In the genomic region with DNA sequence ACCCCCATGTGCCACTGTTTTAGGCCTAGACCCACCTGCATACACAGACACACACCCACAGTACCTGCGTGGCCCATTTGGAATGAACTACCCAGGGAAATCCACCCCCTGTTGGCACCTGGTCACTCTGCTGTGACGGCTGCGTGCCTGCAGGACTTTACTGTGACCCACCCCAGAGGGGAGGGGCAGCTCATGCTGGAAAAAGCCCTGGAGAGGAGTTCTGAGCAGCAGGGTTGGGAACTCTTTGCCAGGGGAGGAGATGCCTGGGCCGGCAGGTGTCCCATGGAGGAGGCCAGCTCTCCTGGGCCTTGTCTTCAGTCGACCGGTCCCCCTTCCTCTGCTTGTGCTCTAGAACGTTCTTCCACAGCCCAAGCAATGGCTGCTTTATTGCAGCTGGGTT, we compare ENCODE assay signal across 26 cellular contexts.
"Had no signal": no experiment of that assay in that cellular context is flagged by ENCODE, and none has a peak within 500 bp of the region (broad histone marks: within the 10 kb centered on the region; RNA-seq: fewer than 3 reads in every experiment).

No MANE protein-coding gene starts in this region.

- H3K4me3 Mint-ChIP-seq: activated CD4-positive, alpha-beta T cell treated with anti-CD3 and anti-CD28 coated beads, Interleukin-2, amount 10 ng/mL, durations not matched to agents 7 days and 5 days; activated CD8-positive, alpha-beta memory T cell treated with anti-CD3 and anti-CD28 coated beads, Interleukin-2, amount 10 ng/mL, durations not matched to agents 7 days and 5 days; activated CD8-positive, alpha-beta T cell treated with anti-CD3 and anti-CD28 coated beads for 36 hours; activated naive CD8-positive, alpha-beta T cell treated with anti-CD3 and anti-CD28 coated beads for 36 hours; central memory CD8-positive, alpha-beta T cell; mesothelial cell of epicardium; naive thymus-derived CD8-positive, alpha-beta T cell; neural progenitor cell; stimulated activated naive CD8-positive, alpha-beta T cell treated with anti-CD3 and anti-CD28 coated beads, Interleukin-15, Interleukin-2, amounts not matched to agents 100 ng/mL and 50 ng/mL, for 24 hours; T-cell; T-helper 2 cell treated with Interferon-gamma antibody and Interleukin-4, amounts not matched to agents 5 μg/mL and 100 μg/mL, for 36 hours had no signal

- H3K9me3 Mint-ChIP-seq: activated CD4-positive, alpha-beta T cell treated with anti-CD3 and anti-CD28 coated beads, Interleukin-2, amount 10 ng/mL, durations not matched to agents 7 days and 5 days; activated CD8-positive, alpha-beta T cell treated with anti-CD3 and anti-CD28 coated beads for 36 hours; activated naive CD8-positive, alpha-beta T cell treated with anti-CD3 and anti-CD28 coated beads for 36 hours; central memory CD8-positive, alpha-beta T cell; mesothelial cell of epicardium; naive thymus-derived CD8-positive, alpha-beta T cell; neural progenitor cell; stimulated activated naive CD8-positive, alpha-beta T cell treated with anti-CD3 and anti-CD28 coated beads, Interleukin-15, Interleukin-2, amounts not matched to agents 100 ng/mL and 50 ng/mL, for 24 hours; T-cell; T-helper 2 cell treated with Interferon-gamma antibody and Interleukin-4, amounts not matched to agents 5 μg/mL and 100 μg/mL, for 36 hours had no signal

- H3K4me1 Mint-ChIP-seq: activated CD4-positive, alpha-beta T cell treated with anti-CD3 and anti-CD28 coated beads, Interleukin-2, amount 10 ng/mL, durations not matched to agents 7 days and 5 days; activated CD8-positive, alpha-beta memory T cell treated with anti-CD3 and anti-CD28 coated beads, Interleukin-2, amount 10 ng/mL, durations not matched to agents 7 days and 5 days; activated naive CD8-positive, alpha-beta T cell treated with anti-CD3 and anti-CD28 coated beads for 36 hours; central memory CD8-positive, alpha-beta T cell; mesothelial cell of epicardium; naive thymus-derived CD8-positive, alpha-beta T cell; neural progenitor cell; T-cell had no signal

- H2AFZ ChIP-seq: neural progenitor cell had no signal

- FAIRE-seq: astrocyte, endometrium had no signal

- ATAC-seq: activated CD8-positive, alpha-beta memory T cell treated with anti-CD3 and anti-CD28 coated beads, Interleukin-2, amount 10 ng/mL, durations not matched to agents 7 days and 5 days; activated CD8-positive, alpha-beta T cell treated with anti-CD3 and anti-CD28 coated beads for 36 hours; foreskin keratinocyte; left lung; naive thymus-derived CD8-positive, alpha-beta T cell; T-cell had no signal

- H3K9me3 ChIP-seq: left lung, right atrium auricular region, vagina had no signal

- H3K9ac ChIP-seq: neural progenitor cell had no signal

- H3K4me3 ChIP-seq: left lung, neural progenitor cell, right atrium auricular region, vagina had no signal

- DNase-seq: activated CD4-positive, alpha-beta T cell treated with anti-CD3 and anti-CD28 coated beads, Interleukin-2, amount 10 ng/mL, durations not matched to agents 7 days and 5 days; activated CD4-positive, CD25-positive, alpha-beta regulatory T cell treated with anti-CD3 and anti-CD28 coated beads, Interleukin-2, amount 50 U/mL, for 72 hours; activated CD8-positive, alpha-beta memory T cell treated with anti-CD3 and anti-CD28 coated beads, Interleukin-2, amount 10 ng/mL, durations not matched to agents 7 days and 5 days; activated CD8-positive, alpha-beta T cell treated with anti-CD3 and anti-CD28 coated beads for 36 hours; activated naive CD8-positive, alpha-beta T cell treated with anti-CD3 and anti-CD28 coated beads for 36 hours; activated T-cell treated with anti-CD3 and anti-CD28 coated beads for 4 hours; cortex of kidney; foreskin keratinocyte; left lung; mammary epithelial cell; naive thymus-derived CD8-positive, alpha-beta T cell; stimulated activated CD4-positive, alpha-beta T cell treated with anti-CD3 and anti-CD28 coated beads, Interleukin-12 subunit alpha, Interleukin-12 subunit beta, amount 100 ng/mL, for 4 hours; substantia nigra; T-cell; trophoblast cell had no signal

- H3K27me3 ChIP-seq: right atrium auricular region, vagina had no signal

- H3K27ac ChIP-seq: foreskin keratinocyte, left lung, neural progenitor cell, right atrium auricular region, vagina, VCaP had no signal

- H3K27ac Mint-ChIP-seq: activated CD4-positive, alpha-beta T cell treated with anti-CD3 and anti-CD28 coated beads, Interleukin-2, amount 10 ng/mL, durations not matched to agents 7 days and 5 days; activated CD8-positive, alpha-beta memory T cell treated with anti-CD3 and anti-CD28 coated beads, Interleukin-2, amount 10 ng/mL, durations not matched to agents 7 days and 5 days; activated CD8-positive, alpha-beta T cell treated with anti-CD3 and anti-CD28 coated beads for 36 hours; activated naive CD8-positive, alpha-beta T cell treated with anti-CD3 and anti-CD28 coated beads for 36 hours; mesothelial cell of epicardium; naive thymus-derived CD8-positive, alpha-beta T cell; neural progenitor cell; progenitor cell of endocrine pancreas; stimulated activated naive CD8-positive, alpha-beta T cell treated with anti-CD3 and anti-CD28 coated beads, Interleukin-15, Interleukin-2, amounts not matched to agents 100 ng/mL and 50 ng/mL, for 24 hours; T-cell; T-helper 2 cell treated with Interferon-gamma antibody and Interleukin-4, amounts not matched to agents 5 μg/mL and 100 μg/mL, for 36 hours had no signal

- H3K4me2 ChIP-seq: neural progenitor cell had no signal

- H3K4me1 ChIP-seq: foreskin keratinocyte, left lung, right atrium auricular region, vagina had no signal

- H3K36me3 Mint-ChIP-seq: activated CD8-positive, alpha-beta memory T cell treated with anti-CD3 and anti-CD28 coated beads, Interleukin-2, amount 10 ng/mL, durations not matched to agents 7 days and 5 days; activated naive CD8-positive, alpha-beta T cell treated with anti-CD3 and anti-CD28 coated beads for 36 hours; mesothelial cell of epicardium; naive thymus-derived CD8-positive, alpha-beta T cell; neural progenitor cell; T-cell had no signal

- H3K36me3 ChIP-seq: left lung, neural progenitor cell, right atrium auricular region, vagina had no signal
